In the genomic region with DNA sequence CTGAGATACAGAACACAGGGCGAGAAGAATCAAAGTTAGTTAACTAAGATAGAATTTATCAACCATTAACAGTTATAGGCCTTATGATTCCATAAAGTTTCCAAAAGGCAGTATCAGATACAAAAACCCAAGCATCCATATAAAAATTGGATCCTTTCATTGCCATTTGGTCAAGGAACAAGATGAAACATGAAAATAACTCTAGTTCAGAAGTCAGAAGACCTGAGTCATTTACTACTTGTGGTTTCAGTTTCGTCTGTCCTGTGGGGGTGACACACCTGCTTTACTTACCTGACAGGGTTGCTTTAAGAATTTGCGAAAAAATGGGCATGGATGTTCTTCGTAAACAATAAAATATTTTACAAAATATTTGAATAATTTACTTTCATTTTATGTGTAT, we compare ENCODE assay signal across 14 cellular contexts.
DNase-seq lines count a peak whose midpoint lies in the region; ATAC-seq, FAIRE-seq and TF ChIP-seq lines count a peak whose summit lies in the region.
"Had no signal": no experiment of that assay in that cellular context is flagged by ENCODE, and none has a peak within 500 bp of the region (broad histone marks: within the 10 kb centered on the region; RNA-seq: fewer than 3 reads in every experiment).

No MANE protein-coding gene starts in this region.

- H3K27me3 ChIP-seq in hepatocyte (no peaks in the 10 kb centered on the region), Karpas-422 (ENCODE audit: low read length) (no peaks in the 10 kb centered on the region)
- H3K27me3 ChIP-seq: uterus had no signal

- H3K9ac ChIP-seq in Karpas-422 (ENCODE audit: low read length): no peak overlapping the region

- H4K20me1 ChIP-seq in hepatocyte (ENCODE audit: insufficient read depth, poor library complexity, severe bottlenecking) (no peaks in the 10 kb centered on the region), Karpas-422 (ENCODE audit: insufficient read depth, low read depth, low read length) (no peaks in the 10 kb centered on the region)

- no peaks in the 10 kb centered on the region for H3K9me3 ChIP-seq in hepatocyte (ENCODE audit: low read depth)
- no peaks in the 10 kb centered on the region for H3K9me3 ChIP-seq in Karpas-422 (ENCODE audit: low read length)
- H3K9me3 ChIP-seq: A549, uterus had no signal

- H3K4me3 ChIP-seq in hepatocyte (no peak overlapping the region), Karpas-422 (ENCODE audit: low read length) (no peak overlapping the region)
- H3K4me3 ChIP-seq: A549, uterus had no signal

- H3K4me2 ChIP-seq in hepatocyte (no peak overlapping the region), Karpas-422 (ENCODE audit: low read depth, low read length, poor library complexity, severe bottlenecking) (no peak overlapping the region)
- H3K4me2 ChIP-seq: A549 had no signal

- H3K79me2 ChIP-seq in hepatocyte (no peaks in the 10 kb centered on the region), Karpas-422 (ENCODE audit: low read length) (no peaks in the 10 kb centered on the region)

- no peak for TF ChIP-seq POLR2A in GM12892 (IDR thresholded peaks at IDR 0.05; ENCODE audit: low read depth, low read length)

- WGBS in hepatocyte (ENCODE audit: low lambda C conversion rate, missing lambda C conversion rate): 92% methylated on average over 4 of the region's 4 CpGs

- TF ChIP-seq CTCF in hepatocyte (IDR thresholded peaks at IDR 0.05; ENCODE audit: poor library complexity): no peak

- ATAC-seq in GM19452 (IDR thresholded peaks at IDR 0.05; ENCODE audit: unreplicated experiment): peak; percentile 75
- ATAC-seq in HG02798 (IDR thresholded peaks at IDR 0.05; ENCODE audit: poor library complexity, unreplicated experiment): peak; percentile 77
- peak; percentile 58 for ATAC-seq in HG03457 (IDR thresholded peaks at IDR 0.05; ENCODE audit: unreplicated experiment)
- ATAC-seq: A549; activated T-cell treated with anti-CD3 and anti-CD28 coated beads, Interleukin-2, amount 50 U/mL, for 4 hours had no signal

- H3K9me2 ChIP-seq in hepatocyte (replicated peaks; ENCODE audit: insufficient read depth) (no peaks in the 10 kb centered on the region), Karpas-422 (replicated peaks; ENCODE audit: insufficient read depth, low read length) (no peaks in the 10 kb centered on the region)

- no peaks in the 10 kb centered on the region for H3K36me3 ChIP-seq in hepatocyte (replicated peaks; ENCODE audit: insufficient read depth, low read depth)
- H3K36me3 ChIP-seq in Karpas-422 (ENCODE audit: insufficient read depth, low read length): no peaks in the 10 kb centered on the region
- H3K36me3 ChIP-seq: uterus had no signal

- H3K27ac ChIP-seq in hepatocyte: no peak overlapping the region
- H3K27ac ChIP-seq in Karpas-422 (ENCODE audit: low read length): no peak overlapping the region
- H3K27ac ChIP-seq: A549, uterus, VCaP had no signal

- no peak for DNase-seq in GM12892 (ENCODE audit: insufficient read length)
- no peak for DNase-seq in hepatocyte (ENCODE audit: low spot score)
- no peak for DNase-seq in G401 (ENCODE audit: low spot score)
- DNase-seq in stimulated activated CD4-positive, alpha-beta T cell treated with anti-CD3 and anti-CD28 coated beads, Interleukin-4, amount 100 ng/mL, for 24 hours: no peak
- no peak for DNase-seq in Karpas-422
- DNase-seq: activated T-cell treated with anti-CD3 and anti-CD28 coated beads, Interleukin-2, amount 50 U/mL, for 4 hours; erythroblast; NCI-H2227 treated with DMSO at 0.1 percent for 48 hours; uterus had no signal

- peak; percentile 70 for FAIRE-seq in GM12892 (lab: Jason Lieb, UNC)
- FAIRE-seq: A549 had no signal

- in situ Hi-C loops in G401 (cut with HindIII; ENCODE audit: low sequenced_read_pairs): no loop called here

- H3K4me1 ChIP-seq in hepatocyte (ENCODE audit: insufficient read depth): no peaks in the 10 kb centered on the region
- H3K4me1 ChIP-seq in Karpas-422 (ENCODE audit: low read length): no peaks in the 10 kb centered on the region
- H3K4me1 ChIP-seq: A549, uterus had no signal

- H2AFZ ChIP-seq in hepatocyte: no peak overlapping the region
- no peak overlapping the region for H2AFZ ChIP-seq in Karpas-422 (ENCODE audit: low read length)
